Comparison of ENCODE assay signal across 8 cellular contexts in genomic region chr4:155953151-155954117, GRCh38. TPM values are rescaled to one million over a fixed set of nuclear protein-coding genes. Genes with fewer than 3 reads are reported as not detected.
DNase-seq lines count a peak whose midpoint lies in the region; ATAC-seq and TF ChIP-seq lines count a peak whose summit lies in the region.

Gene CTSO (minus strand): TSS chr4:155953866. CDS start chr4:155953847, 19 bp downstream.

- H4K20me1 ChIP-seq in DND-41 (ENCODE audit: insufficient read depth, low read length): no peaks in the 10 kb centered on the region

- peak within 1 kb of the TSS; percentile 72 for H3K4me2 ChIP-seq in DND-41 (ENCODE audit: insufficient read depth, low read length)

- H3K27ac ChIP-seq in DND-41 (ENCODE audit: low read length) (peak within 1 kb of the TSS; percentile 80), RWPE1 (peak within 1 kb of the TSS; percentile 89), subcutaneous abdominal adipose tissue (ENCODE audit: low read depth, low read length) (peak within 1 kb of the TSS; percentile 99)

- peak within 1 kb of the TSS; percentile 74 for H3K9ac ChIP-seq in DND-41 (ENCODE audit: low read depth, low read length)
- peak within 1 kb of the TSS; percentile 90 to 99 (median 94) for H3K9ac ChIP-seq in subcutaneous abdominal adipose tissue (ENCODE audit: low read length in 5 of 5)

- H2AFZ ChIP-seq in DND-41 (ENCODE audit: low read depth, low read length): peak within 1 kb of the TSS; percentile 87
- H2AFZ ChIP-seq in neuron (ENCODE audit: low read depth, low read length): peak within 1 kb of the TSS; percentile 28

- peaks cover 3% of the 10 kb centered on the region for H3K27me3 ChIP-seq in DND-41 (ENCODE audit: insufficient read depth, low read length, poor library complexity)
- H3K27me3 ChIP-seq in neuron (ENCODE audit: insufficient read depth, low read length): no peaks in the 10 kb centered on the region
- H3K27me3 ChIP-seq in subcutaneous abdominal adipose tissue (ENCODE audit: control insufficient read depth in 5 of 5, insufficient read depth in 4 of 5, low read length in 5 of 5): no peaks in the 10 kb centered on the region

- H3K36me3 ChIP-seq in DND-41 (ENCODE audit: insufficient read depth, low read length): no peaks in the 10 kb centered on the region
- H3K36me3 ChIP-seq in neuron (ENCODE audit: insufficient read depth, low read length): no peaks in the 10 kb centered on the region
- H3K36me3 ChIP-seq in subcutaneous abdominal adipose tissue (ENCODE audit: control insufficient read depth in 5 of 5, insufficient read depth in 5 of 5, low read length in 5 of 5): no peaks in the 10 kb centered on the region

- CTCF ChIA-PET in RWPE1 (lab: Yijun Ruan, JAX): interaction anchor here (0.6 to 1.7 kb wide), 22 partner anchors 15 to 1915 kb away, joined by 3 to 10 read pairs (median 3); no protein-coding TSS in a partner anchor

- H3K9me3 ChIP-seq in DND-41 (ENCODE audit: insufficient read depth, low read length, severe bottlenecking) (no peaks in the 10 kb centered on the region), neuron (ENCODE audit: low read length) (peaks cover 2% of the 10 kb centered on the region), subcutaneous abdominal adipose tissue (ENCODE audit: control insufficient read depth in 5 of 5, low read length in 5 of 5) (no peaks in the 10 kb centered on the region)

- H3K4me1 ChIP-seq in DND-41 (ENCODE audit: insufficient read depth, low read length): peaks cover 14% of the 10 kb centered on the region
- H3K4me1 ChIP-seq in neuron (ENCODE audit: insufficient read depth, low read length): no peaks in the 10 kb centered on the region
- H3K4me1 ChIP-seq in subcutaneous abdominal adipose tissue (ENCODE audit: control insufficient read depth in 5 of 5, insufficient read depth in 5 of 5, low read length in 5 of 5): peaks cover 0 to 11% (median 9%) of the 10 kb centered on the region in 5 donors

- TF ChIP-seq CTCF in DND-41 (IDR thresholded peaks at IDR 0.05; ENCODE audit: borderline replicate concordance, extremely low read depth, low read length, poor library complexity, severe bottlenecking) (peak; percentile 73), RWPE1 (conservative IDR thresholded peaks at IDR 0.05; ENCODE audit: low read depth) (peak; percentile 69), foreskin fibroblast (IDR thresholded peaks at IDR 0.05; ENCODE audit: low read depth, low read length) (peak; percentile 52)

- POLR2A ChIA-PET in RWPE1 (lab: Yijun Ruan, JAX; ENCODE audit: low non-redundant PET): interaction anchor here (0.5 kb wide), 1 partner anchor 76 kb away, joined by 3 read pairs; no protein-coding TSS in a partner anchor

- ATAC-seq in DND-41 (ENCODE audit: insufficient read depth, low read depth) (peak; percentile 91), GM21576 (IDR thresholded peaks at IDR 0.05; ENCODE audit: unreplicated experiment) (peak; percentile 96)

- peak; percentile 76 for DNase-seq in DND-41
- DNase-seq in Jurkat, Clone E6-1 (ENCODE audit: low read depth, low spot score): peak; percentile 70
- peak; percentile 56 for DNase-seq in RWPE1 (ENCODE audit: low spot score)
- peak; percentile 63 for DNase-seq in activated gamma-delta T cell treated with Interleukin-2 at 50 U/mL for 16 hours
- peak; percentile 72 to 88 for DNase-seq in foreskin fibroblast

- peak within 1 kb of the TSS; percentile 42 to 90 for H3K4me3 ChIP-seq in DND-41 (ENCODE audit: low read depth in 1 of 2, low read length in 2 of 2)
- H3K4me3 ChIP-seq in Jurkat, Clone E6-1 (ENCODE audit: low read length): peak within 1 kb of the TSS; percentile 70
- H3K4me3 ChIP-seq in foreskin fibroblast (ENCODE audit: low read depth in 1 of 2, low read length in 2 of 2): peak within 1 kb of the TSS; percentile 67 to 79
- peak within 1 kb of the TSS; percentile 30 for H3K4me3 ChIP-seq in neuron (ENCODE audit: low read length)
- H3K4me3 ChIP-seq in subcutaneous abdominal adipose tissue (ENCODE audit: low read depth in 1 of 5, low read length in 5 of 5): peak within 1 kb of the TSS; percentile 82 to 97 (median 90)

- no peaks in the 10 kb centered on the region for H3K79me2 ChIP-seq in DND-41 (ENCODE audit: insufficient read depth, low read length)

RNA-seq across cellular contexts. Expression of gene CTSO, which starts in this region (rescaled TPM):
- polyA plus RNA-seq in Jurkat, Clone E6-1 (2012; ENCODE audit: insufficient read depth, insufficient read length): 0.69 TPM

Comparison
In these comparisons a context has a peak if more than half of its experiments do, and no peak if none do; other contexts are left out.
1. Peak in every context shown above with its lines: DNase-seq, ATAC-seq, H3K4me3 ChIP-seq and H3K27ac ChIP-seq.
2. H3K4me3 ChIP-seq: peak in every context shown above with its lines; median percentile 90 in subcutaneous abdominal adipose tissue; 73 in foreskin fibroblast; 70 in Jurkat, Clone E6-1; 66 in DND-41; 30 in neuron.